ENCODE assay signal across 8 cellular contexts in genomic region chr20:346640-347316, GRCh38. TPM values are rescaled to one million over a fixed set of nuclear protein-coding genes. Genes with fewer than 3 reads are reported as not detected.
DNase-seq lines count a peak whose midpoint lies in the region; ATAC-seq, FAIRE-seq and TF ChIP-seq lines count a peak whose summit lies in the region.

NRSN2 (plus strand) TSS chr20:347111; CDS start chr20:349644, 2,533 bp downstream.

- WGBS in trophoblast cell (ENCODE audit: extremely low coverage, insufficient coverage, insufficient read length) = no CpG with 5 or more reads among the region's 50 CpGs

- H3K27me3 ChIP-seq in astrocyte (ENCODE audit: insufficient read depth, low read length) (no peaks in the 10 kb centered on the region), right atrium auricular region (no peaks in the 10 kb centered on the region), trophoblast cell (ENCODE audit: insufficient read depth, low read length) (no peaks in the 10 kb centered on the region)

- H4K20me1 ChIP-seq in astrocyte (ENCODE audit: insufficient read depth, low read length) = peaks cover 4% of the 10 kb centered on the region

- no peak for FAIRE-seq in astrocyte (lab: Jason Lieb, UNC)

- H3K27ac Mint-ChIP-seq in astrocyte (ENCODE audit: unreplicated experiment) = peak within 1 kb of the TSS; percentile 94

- H2BK5ac ChIP-seq in trophoblast cell (ENCODE audit: low read depth, low read length, poor library complexity) = peak within 1 kb of the TSS; percentile 43

- TF ChIP-seq CTCF in astrocyte (IDR thresholded peaks at IDR 0.05; ENCODE audit: insufficient read depth, low read depth, low read length) (no peak), right atrium auricular region (IDR thresholded peaks at IDR 0.05) (no peak)

- H2BK120ac ChIP-seq in trophoblast cell (ENCODE audit: insufficient read depth, low read length, poor library complexity) = peak within 1 kb of the TSS; percentile 9

- H3K4me2 ChIP-seq in astrocyte (ENCODE audit: low read length) = peak within 1 kb of the TSS; percentile 93
- peak within 1 kb of the TSS; percentile 81 for H3K4me2 ChIP-seq in trophoblast cell (ENCODE audit: low read length)

- no peak within 1 kb of the TSS for H2AK5ac ChIP-seq in trophoblast cell (ENCODE audit: low read length)

- H3K4ac ChIP-seq in trophoblast cell (ENCODE audit: low read depth, low read length) = peak within 1 kb of the TSS; percentile 16

- H4K12ac ChIP-seq in trophoblast cell (ENCODE audit: low read depth, low read length) = peak within 1 kb of the TSS; percentile 67

- no peak within 1 kb of the TSS for H3K23ac ChIP-seq in trophoblast cell (ENCODE audit: low read length)

- peak within 1 kb of the TSS; percentile 67 for H4K91ac ChIP-seq in trophoblast cell (ENCODE audit: low read depth, low read length)

- no peaks in the 10 kb centered on the region for H3K27me3 Mint-ChIP-seq in astrocyte (ENCODE audit: low read depth, unreplicated experiment)

- H3K4me1 Mint-ChIP-seq in astrocyte (ENCODE audit: low read depth, unreplicated experiment) = peaks cover 4% of the 10 kb centered on the region

- H3K9ac ChIP-seq in astrocyte (ENCODE audit: low read length) (peak within 1 kb of the TSS; percentile 95), trophoblast cell (ENCODE audit: low read length) (peak within 1 kb of the TSS; percentile 80)

- peaks cover 26% of the 10 kb centered on the region for H3K36me3 Mint-ChIP-seq in astrocyte (ENCODE audit: low read depth, unreplicated experiment)

- H3K4me1 ChIP-seq in astrocyte (ENCODE audit: insufficient read depth, low read length) (peaks cover 11% of the 10 kb centered on the region), right atrium auricular region (peaks cover 0 to 19% of the 10 kb centered on the region in 2 donors), trophoblast cell (ENCODE audit: control insufficient read depth in 1 of 2, insufficient read depth in 2 of 2, low read length in 2 of 2) (peaks cover 0 to 6% of the 10 kb centered on the region in 2 experiments)

- peak; percentile 39 for ATAC-seq in HG03135 (IDR thresholded peaks at IDR 0.05; ENCODE audit: unreplicated experiment)

- H3K14ac ChIP-seq in trophoblast cell (ENCODE audit: low read length) = peak within 1 kb of the TSS; percentile 63

- H2BK12ac ChIP-seq in trophoblast cell (ENCODE audit: low read length) = no peak within 1 kb of the TSS

- peak within 1 kb of the TSS; percentile 51 for H3K18ac ChIP-seq in trophoblast cell (ENCODE audit: low read length)

- H3K9me3 ChIP-seq in astrocyte (ENCODE audit: insufficient read depth, low read depth, low read length) (peaks cover 9% of the 10 kb centered on the region), right atrium auricular region (peaks cover 0 to 3% of the 10 kb centered on the region in 2 donors), trophoblast cell (ENCODE audit: insufficient read depth, low read depth, low read length) (no peaks in the 10 kb centered on the region)

- peaks cover 11% of the 10 kb centered on the region for H3K79me1 ChIP-seq in trophoblast cell (ENCODE audit: low read length)

- H4K8ac ChIP-seq in trophoblast cell (ENCODE audit: low read depth, low read length) = peak within 1 kb of the TSS; percentile 71

- peak within 1 kb of the TSS; percentile 90 for H3K27ac ChIP-seq in astrocyte (ENCODE audit: low read depth, low read length)
- H3K27ac ChIP-seq in right atrium auricular region = peak within 1 kb of the TSS; percentile 94 to 95
- H3K27ac ChIP-seq in trophoblast cell (ENCODE audit: low read depth, low read length) = peak within 1 kb of the TSS; percentile 72

- peak; percentile 53 for DNase-seq in activated CD4-positive, alpha-beta T cell treated with anti-CD3 and anti-CD28 coated beads for 48 hours
- DNase-seq in activated CD4-positive, alpha-beta T cell treated with anti-CD3 and anti-CD28 coated beads, Interleukin-2, amount 50 U/mL, for 1 hour = no peak
- peak; percentile 93 for DNase-seq in NCI-H82 treated with DMSO at 0.1 percent for 48 hours (lab: John Stamatoyannopoulos, UW; ENCODE audit: unreplicated experiment)
- DNase-seq in astrocyte (ENCODE audit: low read depth) = peak; percentile 61
- peak; percentile 70 for DNase-seq in right atrium auricular region (ENCODE audit: low spot score)
- DNase-seq in trophoblast cell = peak in 1 of 2 donors; percentile 60
- no peak for DNase-seq in OCI-M2 (lab: John Stamatoyannopoulos, UW; ENCODE audit: unreplicated experiment)

- H2AFZ ChIP-seq in astrocyte (ENCODE audit: low read depth, low read length) (peak within 1 kb of the TSS; percentile 88), trophoblast cell (ENCODE audit: insufficient read depth, low read length, poor library complexity) (peak within 1 kb of the TSS; percentile 62)

- H3K79me2 ChIP-seq in astrocyte (ENCODE audit: insufficient read depth, low read length) = peaks cover 12% of the 10 kb centered on the region
- peaks cover 5% of the 10 kb centered on the region for H3K79me2 ChIP-seq in trophoblast cell (ENCODE audit: control insufficient read depth, insufficient read depth, low read length, poor library complexity)

- peaks cover 21% of the 10 kb centered on the region for H3K9me3 Mint-ChIP-seq in astrocyte (ENCODE audit: unreplicated experiment)

- peak within 1 kb of the TSS; percentile 77 for H3K4me3 ChIP-seq in astrocyte (ENCODE audit: insufficient read depth, low read depth, low read length)
- H3K4me3 ChIP-seq in right atrium auricular region = peak within 1 kb of the TSS; percentile 51 to 84
- peak within 1 kb of the TSS; percentile 74 for H3K4me3 ChIP-seq in trophoblast cell (ENCODE audit: low read depth, low read length)

- H3K36me3 ChIP-seq in astrocyte (ENCODE audit: insufficient read depth, low read length) (peaks cover 6% of the 10 kb centered on the region), right atrium auricular region (no peaks in the 10 kb centered on the region), trophoblast cell (ENCODE audit: control insufficient read depth in 1 of 2, insufficient read depth in 2 of 2, low read length in 2 of 2) (peaks cover 4 to 6% of the 10 kb centered on the region in 2 experiments)

- peak within 1 kb of the TSS; percentile 93 for H3K4me3 Mint-ChIP-seq in astrocyte (ENCODE audit: unreplicated experiment)

RNA-seq across cellular contexts. Expression of gene NRSN2, which starts in this region (rescaled TPM):
- 57.8 and 64.0 TPM in 2 replicates for total RNA-seq in astrocyte
- total RNA-seq in right atrium auricular region = 10 to 100 TPM; 30.6 to 30.7 TPM
- polyA plus RNA-seq in trophoblast cell (2013) = 26.5 and 26.8 TPM in 2 replicates

Comparison
In these comparisons a context has a peak if more than half of its experiments do, and no peak if none do; other contexts are left out.
1. DNase-seq: peak in activated CD4-positive, alpha-beta T cell treated with anti-CD3 and anti-CD28 coated beads for 48 hours (single experiment), NCI-H82 treated with DMSO at 0.1 percent for 48 hours (single experiment), astrocyte (single experiment) and right atrium auricular region (single experiment); none in activated CD4-positive, alpha-beta T cell treated with anti-CD3 and anti-CD28 coated beads, Interleukin-2, amount 50 U/mL, for 1 hour (single experiment) and OCI-M2 (single experiment).
2. Peak in every context shown above with its lines, with median percentiles within 50 percentile points of each other: H3K27ac ChIP-seq and H3K4me3 ChIP-seq.